Comparison of ENCODE assay signal across 2 cellular contexts in the genomic region with DNA sequence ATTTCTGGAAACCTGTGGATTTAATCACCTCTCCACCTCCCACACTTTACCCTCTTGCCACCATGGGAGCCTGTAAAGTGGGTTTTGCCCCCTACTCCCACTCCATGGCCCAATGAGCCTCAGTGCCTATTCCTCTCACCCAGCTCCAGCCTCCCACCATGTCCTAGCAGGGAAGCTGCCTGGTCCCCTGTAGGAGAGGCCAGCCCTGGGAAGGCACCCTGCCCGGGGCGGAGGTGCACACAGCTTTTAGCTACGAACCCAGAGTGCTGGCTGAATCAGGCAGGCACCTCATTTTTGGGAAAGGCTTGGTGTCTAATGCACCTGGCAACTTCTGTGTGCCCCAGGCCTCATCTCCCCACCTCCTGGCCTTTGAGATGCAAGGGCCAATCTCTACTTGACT.
TF ChIP-seq lines count a peak whose summit lies in the region.

No MANE protein-coding gene starts in this region.

TF ChIP-seq in HEK293, 187 proteins besides CTCF, POLR2A, EP300 and RAD21:
- peak; percentile 34 for TF ChIP-seq ZFHX2 (tag by site-specific recombination; conservative IDR thresholded peaks at IDR 0.05)
- TF ChIP-seq ZNF10 (tag by site-specific recombination; IDR thresholded peaks at IDR 0.05) = no peak

TF ChIP-seq in H1, 55 proteins besides CTCF, POLR2A, EP300 and RAD21:
- TF ChIP-seq ATF3 (IDR thresholded peaks at IDR 0.05; ENCODE audit: insufficient read depth, low read depth, low read length) = no peak
- no peak for TF ChIP-seq TAF1 (IDR thresholded peaks at IDR 0.05; ENCODE audit: low read depth, low read length)
- TF ChIP-seq POU5F1 (IDR thresholded peaks at IDR 0.05; ENCODE audit: low read depth, low read length) = no peak
- TF ChIP-seq SIN3A (conservative IDR thresholded peaks at IDR 0.05 in 1 of 2, IDR thresholded peaks at IDR 0.05 in 1 of 2; ENCODE audit: low read depth in 1 of 2, low read length in 2 of 2) = no peak
- TF ChIP-seq EGR1 (IDR thresholded peaks at IDR 0.05; ENCODE audit: borderline replicate concordance, low read depth, low read length) = no peak
- TF ChIP-seq EZH2 (IDR thresholded peaks at IDR 0.05; ENCODE audit: low read depth, low read length, severe bottlenecking) = no peak
- no peak for TF ChIP-seq TBP (IDR thresholded peaks at IDR 0.05; ENCODE audit: low read depth, low read length)
